12 cellular contexts compared by ENCODE assay signal in genomic region chr4:117400039-117400835, GRCh38.
DNase-seq lines count a peak whose midpoint lies in the region; ATAC-seq and TF ChIP-seq lines count a peak whose summit lies in the region.
"Had no signal": no experiment of that assay in that cellular context is flagged by ENCODE, and none has a peak within 500 bp of the region (broad histone marks: within the 10 kb centered on the region; RNA-seq: fewer than 3 reads in every experiment).

No MANE protein-coding gene starts in this region.

- no peak overlapping the region for H3K27ac Mint-ChIP-seq in nephron progenitor cell
- H3K27ac Mint-ChIP-seq: activated naive CD4-positive, alpha-beta T cell treated with anti-CD3 and anti-CD28 coated beads, Interleukin-2, amount 10 ng/mL, durations not matched to agents 7 days and 5 days had no signal

- no peak overlapping the region for H3K4me3 ChIP-seq in hepatocyte

- H3K9me3 ChIP-seq in hepatocyte (ENCODE audit: low read depth), result no peaks in the 10 kb centered on the region

- no peaks in the 10 kb centered on the region for H3K36me3 ChIP-seq in hepatocyte (replicated peaks; ENCODE audit: insufficient read depth, low read depth)

- peaks cover 4% of the 10 kb centered on the region for H3K27me3 Mint-ChIP-seq in nephron progenitor cell (ENCODE audit: low read depth, poor library complexity)
- H3K27me3 Mint-ChIP-seq: activated naive CD4-positive, alpha-beta T cell treated with anti-CD3 and anti-CD28 coated beads, Interleukin-2, amount 10 ng/mL, durations not matched to agents 7 days and 5 days had no signal

- no peaks in the 10 kb centered on the region for H3K9me2 ChIP-seq in hepatocyte (replicated peaks; ENCODE audit: insufficient read depth)

- H3K4me3 Mint-ChIP-seq in nephron progenitor cell, result no peak overlapping the region
- H3K4me3 Mint-ChIP-seq: activated naive CD4-positive, alpha-beta T cell treated with anti-CD3 and anti-CD28 coated beads, Interleukin-2, amount 10 ng/mL, durations not matched to agents 7 days and 5 days had no signal

- H2AFZ ChIP-seq in hepatocyte, result no peak overlapping the region

- H4K20me1 ChIP-seq in hepatocyte (ENCODE audit: insufficient read depth, poor library complexity, severe bottlenecking), result no peaks in the 10 kb centered on the region

- TF ChIP-seq CTCF in hepatocyte (IDR thresholded peaks at IDR 0.05; ENCODE audit: poor library complexity) (no peak), nephron progenitor cell (IDR thresholded peaks at IDR 0.05) (no peak)

- DNase-seq in A172 (ENCODE audit: low spot score), result peak; percentile 84
- DNase-seq in HPDE6-E6E7 (ENCODE audit: extremely low spot score), result peak; percentile 7
- DNase-seq in amniotic epithelial cell (ENCODE audit: low read depth), result peak; percentile 87
- DNase-seq in hepatocyte (ENCODE audit: low spot score), result no peak
- no peak for DNase-seq in nephron progenitor cell
- no peak for DNase-seq in NCI-H146 (lab: John Stamatoyannopoulos, UW)
- no peak for DNase-seq in activated CD4-positive, CD25-positive, alpha-beta regulatory T cell (lab: John Stamatoyannopoulos, UW)
- DNase-seq: activated CD4-positive, alpha-beta T cell treated with anti-CD3 and anti-CD28 coated beads for 48 hours; activated naive CD4-positive, alpha-beta T cell treated with anti-CD3 and anti-CD28 coated beads, Interleukin-2, amount 10 ng/mL, durations not matched to agents 7 days and 5 days; NCI-H2081; SIG-M5 had no signal

- no peaks in the 10 kb centered on the region for H3K79me2 ChIP-seq in hepatocyte

- no peaks in the 10 kb centered on the region for H3K36me3 Mint-ChIP-seq in nephron progenitor cell (ENCODE audit: low read depth)
- H3K36me3 Mint-ChIP-seq: activated naive CD4-positive, alpha-beta T cell treated with anti-CD3 and anti-CD28 coated beads, Interleukin-2, amount 10 ng/mL, durations not matched to agents 7 days and 5 days had no signal

- no peaks in the 10 kb centered on the region for H3K9me3 Mint-ChIP-seq in nephron progenitor cell

- no peaks in the 10 kb centered on the region for H3K4me1 Mint-ChIP-seq in nephron progenitor cell
- H3K4me1 Mint-ChIP-seq: activated naive CD4-positive, alpha-beta T cell treated with anti-CD3 and anti-CD28 coated beads, Interleukin-2, amount 10 ng/mL, durations not matched to agents 7 days and 5 days had no signal

- no peaks in the 10 kb centered on the region for H3K27me3 ChIP-seq in hepatocyte

- H3K4me1 ChIP-seq in hepatocyte (ENCODE audit: insufficient read depth), result peaks cover 7% of the 10 kb centered on the region

- ATAC-seq in GM21423 (IDR thresholded peaks at IDR 0.05; ENCODE audit: unreplicated experiment), result no peak

- peak overlapping the region; percentile 43 for H3K4me2 ChIP-seq in hepatocyte

- H3K27ac ChIP-seq in hepatocyte, result no peak overlapping the region

Comparison
In these comparisons a context has a peak if more than half of its experiments do, and no peak if none do; other contexts are left out.
1. DNase-seq: peak in A172 (single experiment), HPDE6-E6E7 (single experiment) and amniotic epithelial cell (single experiment); none in hepatocyte (single experiment), nephron progenitor cell (single experiment), NCI-H146 (single experiment) and activated CD4-positive, CD25-positive, alpha-beta regulatory T cell (0 of 4).